12 cellular contexts compared by ENCODE assay signal in genomic region chr9:134215395-134215708, GRCh38. TPM values are rescaled to one million over a fixed set of nuclear protein-coding genes. Genes with fewer than 3 reads are reported as not detected.
DNase-seq lines count a peak whose midpoint lies in the region; ATAC-seq and TF ChIP-seq lines count a peak whose summit lies in the region.
"Had no signal": no experiment of that assay in that cellular context is flagged by ENCODE, and none has a peak within 500 bp of the region (broad histone marks: within the 10 kb centered on the region; RNA-seq: fewer than 3 reads in every experiment).

No MANE protein-coding gene starts in this region.

- H3K27ac ChIP-seq in fibroblast of lung (ENCODE audit: insufficient read depth, low read length), result peak overlapping the region; percentile 65
- no peak overlapping the region for H3K27ac ChIP-seq in neural cell (ENCODE audit: low read length)
- peak overlapping the region; percentile 15 to 78 (median 74) for H3K27ac ChIP-seq in upper lobe of left lung

- TF ChIP-seq POLR2A in upper lobe of left lung (IDR thresholded peaks at IDR 0.05), result no peak

- H3K9me3 ChIP-seq in adipocyte (ENCODE audit: control insufficient read depth, low read length) (peaks cover 9% of the 10 kb centered on the region), fibroblast of lung (ENCODE audit: control insufficient read depth, insufficient read depth, low read depth, low read length) (no peaks in the 10 kb centered on the region), neural cell (ENCODE audit: low read length) (no peaks in the 10 kb centered on the region), upper lobe of left lung (peaks cover 0 to 7% (median 3%) of the 10 kb centered on the region in 4 donors)

- no peaks in the 10 kb centered on the region for H3F3A ChIP-seq in neural cell (ENCODE audit: insufficient read depth, low read length, poor library complexity, severe bottlenecking)

- ATAC-seq in upper lobe of left lung (ENCODE audit: low FRiP score in 2 of 2) (no peak), HG03095 (IDR thresholded peaks at IDR 0.05; ENCODE audit: unreplicated experiment) (no peak)
- ATAC-seq: activated CD4-positive, CD25-positive, alpha-beta regulatory T cell treated with anti-CD3 and anti-CD28 coated beads, Interleukin-2, amount 50 U/mL, for 24 hours; stimulated activated naive CD8-positive, alpha-beta T cell treated with anti-CD3 and anti-CD28 coated beads, Interleukin-15, Interleukin-2, amounts not matched to agents 100 U/mL and 50 U/mL, for 24 hours had no signal

- no peak for TF ChIP-seq CTCF in fibroblast of lung (conservative IDR thresholded peaks at IDR 0.05 in 1 of 2, IDR thresholded peaks at IDR 0.05 in 1 of 2; ENCODE audit: low read depth in 1 of 2, low read length in 2 of 2)
- TF ChIP-seq CTCF in neural cell (IDR thresholded peaks at IDR 0.05; ENCODE audit: poor library complexity, severe bottlenecking), result no peak
- no peak for TF ChIP-seq CTCF in upper lobe of left lung (IDR thresholded peaks at IDR 0.05)

- DNase-seq in adipocyte (ENCODE audit: low read depth) (no peak), fibroblast of lung (ENCODE audit: low read depth in 2 of 2) (no peak), upper lobe of left lung (no peak), glomerular visceral epithelial cell (ENCODE audit: extremely low spot score) (no peak), foreskin melanocyte (no peak)
- DNase-seq: MG63; nephron progenitor cell; stimulated activated naive CD8-positive, alpha-beta T cell treated with anti-CD3 and anti-CD28 coated beads, Interleukin-15, Interleukin-2, amounts not matched to agents 100 U/mL and 50 U/mL, for 24 hours had no signal

- no peaks in the 10 kb centered on the region for H3K9me2 ChIP-seq in neural cell (ENCODE audit: insufficient read depth, low read length)

- H3K4me3 ChIP-seq in adipocyte (ENCODE audit: low read length) (no peak overlapping the region), fibroblast of lung (replicated peaks in 1 of 4; ENCODE audit: control extremely low read depth in 1 of 4, insufficient read depth in 1 of 4, low read depth in 3 of 4, low read length in 4 of 4) (no peak overlapping the region), neural cell (ENCODE audit: low read length) (no peak overlapping the region), upper lobe of left lung (no peak overlapping the region)
- H3K4me3 ChIP-seq: MG63 had no signal

- H3K9ac ChIP-seq in adipocyte (ENCODE audit: low read length) (peak overlapping the region; percentile 65), fibroblast of lung (ENCODE audit: insufficient read depth, low read length) (peak overlapping the region; percentile 36), neural cell (ENCODE audit: low read length) (peak overlapping the region; percentile 36)

- peak overlapping the region; percentile 36 for H2AFZ ChIP-seq in fibroblast of lung (ENCODE audit: low read length)
- no peak overlapping the region for H2AFZ ChIP-seq in neural cell (ENCODE audit: low read depth, low read length)

- H3K36me3 ChIP-seq in adipocyte (ENCODE audit: control insufficient read depth, insufficient read depth, low read length, severe bottlenecking) (no peaks in the 10 kb centered on the region), fibroblast of lung (ENCODE audit: control insufficient read depth, insufficient read depth, low read length) (no peaks in the 10 kb centered on the region), neural cell (ENCODE audit: insufficient read depth, low read length) (no peaks in the 10 kb centered on the region), upper lobe of left lung (no peaks in the 10 kb centered on the region)
- H3K36me3 ChIP-seq: MG63 had no signal

- 67 to 90% methylated on average over 2 to 8 of the region's 9 CpGs for WGBS in upper lobe of left lung, 2 donors

- H3K4me1 ChIP-seq in adipocyte (ENCODE audit: control insufficient read depth, insufficient read depth, low read length) (peaks cover 27% of the 10 kb centered on the region), fibroblast of lung (ENCODE audit: control insufficient read depth, extremely low read depth, insufficient read depth, low read length) (peaks cover 13% of the 10 kb centered on the region), upper lobe of left lung (peaks cover 10 to 21% (median 13%) of the 10 kb centered on the region in 4 donors)

- TF ChIP-seq EP300 in neural cell (conservative IDR thresholded peaks at IDR 0.05; ENCODE audit: poor library complexity, severe bottlenecking), result no peak
- no peak for TF ChIP-seq EP300 in upper lobe of left lung (IDR thresholded peaks at IDR 0.05)

- no peak overlapping the region for H3K4me2 ChIP-seq in fibroblast of lung (ENCODE audit: extremely low read depth, insufficient read depth, low read length)
- H3K4me2 ChIP-seq in neural cell (ENCODE audit: low read length), result no peak overlapping the region

- TF ChIP-seq RAD21 in neural cell (conservative IDR thresholded peaks at IDR 0.05), result no peak

- peaks cover 7% of the 10 kb centered on the region for H3K27me3 ChIP-seq in adipocyte (replicated peaks; ENCODE audit: control insufficient read depth, insufficient read depth, low read length)
- no peaks in the 10 kb centered on the region for H3K27me3 ChIP-seq in fibroblast of lung (ENCODE audit: control insufficient read depth, insufficient read depth, low read length)
- no peaks in the 10 kb centered on the region for H3K27me3 ChIP-seq in neural cell (ENCODE audit: insufficient read depth, low read depth, low read length)
- H3K27me3 ChIP-seq in upper lobe of left lung, result no peaks in the 10 kb centered on the region
- H3K27me3 ChIP-seq: MG63 had no signal

- H3K79me2 ChIP-seq in fibroblast of lung (ENCODE audit: control insufficient read depth, insufficient read depth, low read length), result no peaks in the 10 kb centered on the region
- no peaks in the 10 kb centered on the region for H3K79me2 ChIP-seq in neural cell (replicated peaks; ENCODE audit: insufficient read depth, low read length)

- H4K20me1 ChIP-seq in fibroblast of lung (ENCODE audit: control insufficient read depth, extremely low read depth, insufficient read depth, low read length), result no peaks in the 10 kb centered on the region
- no peaks in the 10 kb centered on the region for H4K20me1 ChIP-seq in neural cell (ENCODE audit: insufficient read depth)

TF ChIP-seq in neural cell, 6 proteins besides CTCF, POLR2A, EP300 and RAD21:
- no peak for TF ChIP-seq POLR2AphosphoS5 (IDR thresholded peaks at IDR 0.05)
- no peak for TF ChIP-seq MXI1 (conservative IDR thresholded peaks at IDR 0.05; ENCODE audit: poor library complexity, severe bottlenecking)
- no peak for TF ChIP-seq EZH2 (IDR thresholded peaks at IDR 0.05; ENCODE audit: borderline replicate concordance, insufficient read depth, low read length, poor library complexity, severe bottlenecking)
- no peak for TF ChIP-seq SMC3 (conservative IDR thresholded peaks at IDR 0.05; ENCODE audit: poor library complexity)
- no peak for TF ChIP-seq REST (IDR thresholded peaks at IDR 0.05; ENCODE audit: borderline replicate concordance)
- no peak for TF ChIP-seq TAF1 (IDR thresholded peaks at IDR 0.05; ENCODE audit: low read depth)
TF ChIP-seq in neural cell: peak in this region for 0.

RNA-seq across cellular contexts. Expression of gene RNU6ATAC, which starts 51.0 kb away (rescaled TPM):
- not detected in 2 replicates for total RNA-seq in fibroblast of lung
- not detected in 2 replicates for polyA plus RNA-seq in fibroblast of lung
- polyA plus RNA-seq in fibroblast of lung (2012), result not detected in 2 replicates
- polyA minus RNA-seq in fibroblast of lung (ENCODE audit: low replicate concordance), result under 0.01 TPM in 1 of 2 replicates, not detected in the other
- polyA plus RNA-seq in neural cell, result not detected in 2 replicates
- polyA minus RNA-seq in neural cell, result not detected in 2 replicates
- 100 to 1,000 TPM in 1 of 6 donors, 10 to 100 TPM in 1, not detected in 4; 70.7 to 223 TPM for total RNA-seq in upper lobe of left lung
- total RNA-seq: NCI-H460 had no signal
